Comparison of ENCODE assay signal across 12 cellular contexts in the genomic region with DNA sequence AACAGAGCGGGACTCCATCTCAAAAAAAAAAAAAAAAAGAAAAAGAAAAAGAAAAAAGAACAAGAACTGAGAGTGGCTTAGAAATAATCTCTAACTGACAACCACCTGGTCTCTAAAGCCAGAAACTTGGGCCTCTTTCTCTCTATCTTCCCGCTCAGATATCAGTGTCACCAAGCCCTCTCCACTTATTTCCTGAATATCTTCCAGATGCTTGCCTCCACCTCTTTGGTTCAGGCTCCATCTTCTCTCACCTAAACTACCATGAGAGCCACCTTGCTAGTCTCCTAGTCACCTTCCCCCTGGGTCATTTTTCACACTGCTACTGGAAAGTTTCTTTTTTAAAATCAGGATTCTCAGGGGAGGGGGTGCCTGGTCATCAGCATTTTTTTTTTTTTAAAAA. TPM values are rescaled to one million over a fixed set of nuclear protein-coding genes. Genes with fewer than 3 reads are reported as not detected.
DNase-seq lines count a peak whose midpoint lies in the region; ATAC-seq and TF ChIP-seq lines count a peak whose summit lies in the region.
"Had no signal": no experiment of that assay in that cellular context is flagged by ENCODE, and none has a peak within 500 bp of the region (broad histone marks: within the 10 kb centered on the region; RNA-seq: fewer than 3 reads in every experiment).

No MANE protein-coding gene starts in this region.

- H3K4me3 ChIP-seq in RWPE2 (ENCODE audit: severe bottlenecking) (no peak overlapping the region), fibroblast of lung (replicated peaks in 1 of 4; ENCODE audit: control extremely low read depth in 1 of 4, insufficient read depth in 1 of 4, low read depth in 3 of 4, low read length in 4 of 4) (peak overlapping the region in 1 of 4 experiments; percentile 93)

- H3K9me3 ChIP-seq in RWPE2 (ENCODE audit: severe bottlenecking) = no peaks in the 10 kb centered on the region
- no peaks in the 10 kb centered on the region for H3K9me3 ChIP-seq in fibroblast of lung (ENCODE audit: control insufficient read depth, insufficient read depth, low read depth, low read length)
- H3K9me3 ChIP-seq: testis had no signal

- H3K27ac Mint-ChIP-seq in activated naive CD4-positive, alpha-beta T cell treated with anti-CD3 and anti-CD28 coated beads, Interleukin-2, amount 50 U/mL, for 24 hours = peak overlapping the region; percentile 38
- peak overlapping the region; percentile 98 for H3K27ac Mint-ChIP-seq in stimulated activated naive B cell treated with anti-CD40 and anti-IgM and Interleukin-4, amounts not matched to agents 10 μg/mL and 1 μg/mL and 100 μg/mL, for 72 hours

- H3K4me1 ChIP-seq in RWPE2 (ENCODE audit: insufficient read depth, poor library complexity, severe bottlenecking) = peaks cover 9% of the 10 kb centered on the region
- no peaks in the 10 kb centered on the region for H3K4me1 ChIP-seq in fibroblast of lung (ENCODE audit: control insufficient read depth, extremely low read depth, insufficient read depth, low read length)

- H3K36me3 ChIP-seq in RWPE2 (ENCODE audit: low read depth) = peaks cover 40% of the 10 kb centered on the region
- peaks cover 9% of the 10 kb centered on the region for H3K36me3 ChIP-seq in fibroblast of lung (ENCODE audit: control insufficient read depth, insufficient read depth, low read length)

- H3K4me2 ChIP-seq in fibroblast of lung (ENCODE audit: extremely low read depth, insufficient read depth, low read length) = peak overlapping the region; percentile 81

- H3K79me2 ChIP-seq in fibroblast of lung (ENCODE audit: control insufficient read depth, insufficient read depth, low read length) = peaks cover 29% of the 10 kb centered on the region

- H3K9ac ChIP-seq in fibroblast of lung (ENCODE audit: insufficient read depth, low read length) = no peak overlapping the region

- no peaks in the 10 kb centered on the region for H3K27me3 Mint-ChIP-seq in activated naive CD4-positive, alpha-beta T cell treated with anti-CD3 and anti-CD28 coated beads, Interleukin-2, amount 50 U/mL, for 24 hours
- H3K27me3 Mint-ChIP-seq in stimulated activated naive B cell treated with anti-CD40 and anti-IgM and Interleukin-4, amounts not matched to agents 10 μg/mL and 1 μg/mL and 100 μg/mL, for 72 hours = no peaks in the 10 kb centered on the region

- peak overlapping the region; percentile 94 for H3K4me3 Mint-ChIP-seq in activated naive CD4-positive, alpha-beta T cell treated with anti-CD3 and anti-CD28 coated beads, Interleukin-2, amount 50 U/mL, for 24 hours
- peak overlapping the region; percentile 92 to 95 for H3K4me3 Mint-ChIP-seq in stimulated activated naive B cell treated with anti-CD40 and anti-IgM and Interleukin-4, amounts not matched to agents 10 μg/mL and 1 μg/mL and 100 μg/mL, for 72 hours

- H3K9me3 Mint-ChIP-seq in activated naive CD4-positive, alpha-beta T cell treated with anti-CD3 and anti-CD28 coated beads, Interleukin-2, amount 50 U/mL, for 24 hours = no peaks in the 10 kb centered on the region
- H3K9me3 Mint-ChIP-seq in stimulated activated naive B cell treated with anti-CD40 and anti-IgM and Interleukin-4, amounts not matched to agents 10 μg/mL and 1 μg/mL and 100 μg/mL, for 72 hours = peaks cover 0 to 3% of the 10 kb centered on the region in 2 donors

- no peak for TF ChIP-seq CTCF in RWPE2 (IDR thresholded peaks at IDR 0.05; ENCODE audit: poor library complexity, severe bottlenecking)
- no peak for TF ChIP-seq CTCF in fibroblast of lung (conservative IDR thresholded peaks at IDR 0.05 in 1 of 2, IDR thresholded peaks at IDR 0.05 in 1 of 2; ENCODE audit: low read depth in 1 of 2, low read length in 2 of 2)

- H4K20me1 ChIP-seq in fibroblast of lung (ENCODE audit: control insufficient read depth, extremely low read depth, insufficient read depth, low read length) = no peaks in the 10 kb centered on the region

- H3K4me1 Mint-ChIP-seq in activated naive CD4-positive, alpha-beta T cell treated with anti-CD3 and anti-CD28 coated beads, Interleukin-2, amount 50 U/mL, for 24 hours = peaks cover 53% of the 10 kb centered on the region
- H3K4me1 Mint-ChIP-seq in stimulated activated naive B cell treated with anti-CD40 and anti-IgM and Interleukin-4, amounts not matched to agents 10 μg/mL and 1 μg/mL and 100 μg/mL, for 72 hours = peaks cover 37 to 70% of the 10 kb centered on the region in 2 donors

- no peak for DNase-seq in activated naive CD4-positive, alpha-beta T cell treated with anti-CD3 and anti-CD28 coated beads, Interleukin-2, amount 50 U/mL, for 16 hours
- DNase-seq in RWPE2 (ENCODE audit: low spot score) (no peak), fibroblast of lung (ENCODE audit: low read depth in 2 of 2) (no peak), NCI-H526 treated with DMSO at 0.1 percent for 48 hours (lab: John Stamatoyannopoulos, UW) (no peak), D341Med (ENCODE audit: low spot score) (no peak), ecto neural progenitor cell (ENCODE audit: low spot score) (no peak)
- DNase-seq in stimulated activated naive B cell treated with anti-CD40 and anti-IgM and Interleukin-4, amounts not matched to agents 10 μg/mL and 1 μg/mL and 100 μg/mL, for 72 hours = no peak
- DNase-seq: NCI-H1092 treated with DMSO at 0.1 percent for 48 hours, testis had no signal

- no peak overlapping the region for H2AFZ ChIP-seq in fibroblast of lung (ENCODE audit: low read length)

- ATAC-seq in RWPE2 (ENCODE audit: low read depth) = no peak
- ATAC-seq in stimulated activated naive B cell treated with anti-CD40 and anti-IgM and Interleukin-4, amounts not matched to agents 10 μg/mL and 1 μg/mL and 100 μg/mL, for 72 hours (replicated peaks) = no peak

- H3K27me3 ChIP-seq in RWPE2 (ENCODE audit: insufficient read depth, poor library complexity, severe bottlenecking) (no peaks in the 10 kb centered on the region), fibroblast of lung (ENCODE audit: control insufficient read depth, insufficient read depth, low read length) (no peaks in the 10 kb centered on the region)
- H3K27me3 ChIP-seq: testis had no signal

- peaks cover 10% of the 10 kb centered on the region for H3K36me3 Mint-ChIP-seq in activated naive CD4-positive, alpha-beta T cell treated with anti-CD3 and anti-CD28 coated beads, Interleukin-2, amount 50 U/mL, for 24 hours
- H3K36me3 Mint-ChIP-seq in stimulated activated naive B cell treated with anti-CD40 and anti-IgM and Interleukin-4, amounts not matched to agents 10 μg/mL and 1 μg/mL and 100 μg/mL, for 72 hours = peaks cover 41 to 60% of the 10 kb centered on the region in 2 donors

- H3K27ac ChIP-seq in RWPE2 (ENCODE audit: poor library complexity, severe bottlenecking) (peak overlapping the region; percentile 76), fibroblast of lung (ENCODE audit: insufficient read depth, low read length) (no peak overlapping the region)

RNA-seq across cellular contexts. Expression of a gene that starts 1.8 kb away (rescaled TPM):
- total RNA-seq in fibroblast of lung = 49.6 and 61.6 TPM in 2 replicates
- 60.9 and 65.1 TPM in 2 replicates for polyA plus RNA-seq in fibroblast of lung
- 49.5 and 68.9 TPM in 2 replicates for polyA plus RNA-seq in fibroblast of lung (2012)
- 74.6 and 111 TPM in 2 replicates for polyA minus RNA-seq in fibroblast of lung (ENCODE audit: low replicate concordance)

RNA-seq across cellular contexts. Expression of a gene that starts 8.4 kb away (rescaled TPM):
- total RNA-seq in fibroblast of lung = under 0.01 and 0.17 TPM in 2 replicates
- polyA plus RNA-seq in fibroblast of lung = not detected in 2 replicates
- 0.63 and 0.69 TPM in 2 replicates for polyA plus RNA-seq in fibroblast of lung (2012)
- polyA minus RNA-seq in fibroblast of lung (ENCODE audit: low replicate concordance) = 0.59 TPM in 1 of 2 replicates, not detected in the other
- total RNA-seq: bronchial epithelial cell, frontal cortex had no signal

RNA-seq across cellular contexts. Expression of a gene that starts 8.4 kb away (rescaled TPM):
- total RNA-seq in fibroblast of lung = 22.6 and 25.3 TPM in 2 replicates
- polyA plus RNA-seq in fibroblast of lung = 12.4 and 27.8 TPM in 2 replicates
- polyA plus RNA-seq in fibroblast of lung (2012) = 22.1 and 48.7 TPM in 2 replicates
- polyA minus RNA-seq in fibroblast of lung (ENCODE audit: low replicate concordance) = 68.3 and 133 TPM in 2 replicates

RNA-seq across cellular contexts. Expression of a gene that starts 16.2 kb away (rescaled TPM):
- 22.1 and 24.9 TPM in 2 replicates for total RNA-seq in fibroblast of lung
- polyA plus RNA-seq in fibroblast of lung = 96.8 and 133 TPM in 2 replicates
- polyA plus RNA-seq in fibroblast of lung (2012) = 74.7 and 102 TPM in 2 replicates
- 106 TPM in 1 of 2 replicates, not detected in the other for polyA minus RNA-seq in fibroblast of lung (ENCODE audit: low replicate concordance)

RNA-seq across cellular contexts. Expression of a gene that starts 18.8 kb away (rescaled TPM):
- 13.6 and 22.1 TPM in 2 replicates for total RNA-seq in fibroblast of lung
- 14.4 TPM in 2 replicates for polyA plus RNA-seq in fibroblast of lung
- 16.9 and 20.4 TPM in 2 replicates for polyA plus RNA-seq in fibroblast of lung (2012)
- polyA minus RNA-seq in fibroblast of lung (ENCODE audit: low replicate concordance) = 4.8 and 12.0 TPM in 2 replicates
